In genomic region chr12:113075137-113075683, GRCh38 we compare ENCODE assay signal across 1 cellular context.
TF ChIP-seq lines count a peak whose summit lies in the region.

No MANE protein-coding gene starts in this region.

TF ChIP-seq in GM12878, 131 proteins besides CTCF, POLR2A, EP300 and RAD21 (continued from another document):
- TF ChIP-seq CEBPZ (IDR thresholded peaks at IDR 0.05; ENCODE audit: low read depth, low read length) (no peak), IRF4 (IDR thresholded peaks at IDR 0.05; ENCODE audit: low read depth, low read length) (0 out of 2 replicates have a peak, but pooled peaks have one; percentile 30), SP1 (IDR thresholded peaks at IDR 0.05; ENCODE audit: low read depth, low read length) (peak; percentile 71), IRF5 (IDR thresholded peaks at IDR 0.05; ENCODE audit: borderline replicate concordance) (peak; percentile 14; the same call in 1 of the 2 replicates), MYC (IDR thresholded peaks at IDR 0.05; ENCODE audit: insufficient read depth, insufficient read length, insufficient replicate concordance, low read length, severe bottlenecking) (no peak), ATF7 (IDR thresholded peaks at IDR 0.05; ENCODE audit: low read depth) (peak; percentile 42; the same call in 1 of the 2 replicates), FOXM1 (IDR thresholded peaks at IDR 0.05; ENCODE audit: low read depth, low read length) (peak; percentile 93), JUNB (IDR thresholded peaks at IDR 0.05) (no peak), ATF2 (IDR thresholded peaks at IDR 0.05; ENCODE audit: low read length) (peak; percentile 92), PAX8 (IDR thresholded peaks at IDR 0.05) (peak; percentile 82; the same call in 1 of the 2 replicates)
